Comparison of ENCODE assay signal across 2 cellular contexts in the genomic region with DNA sequence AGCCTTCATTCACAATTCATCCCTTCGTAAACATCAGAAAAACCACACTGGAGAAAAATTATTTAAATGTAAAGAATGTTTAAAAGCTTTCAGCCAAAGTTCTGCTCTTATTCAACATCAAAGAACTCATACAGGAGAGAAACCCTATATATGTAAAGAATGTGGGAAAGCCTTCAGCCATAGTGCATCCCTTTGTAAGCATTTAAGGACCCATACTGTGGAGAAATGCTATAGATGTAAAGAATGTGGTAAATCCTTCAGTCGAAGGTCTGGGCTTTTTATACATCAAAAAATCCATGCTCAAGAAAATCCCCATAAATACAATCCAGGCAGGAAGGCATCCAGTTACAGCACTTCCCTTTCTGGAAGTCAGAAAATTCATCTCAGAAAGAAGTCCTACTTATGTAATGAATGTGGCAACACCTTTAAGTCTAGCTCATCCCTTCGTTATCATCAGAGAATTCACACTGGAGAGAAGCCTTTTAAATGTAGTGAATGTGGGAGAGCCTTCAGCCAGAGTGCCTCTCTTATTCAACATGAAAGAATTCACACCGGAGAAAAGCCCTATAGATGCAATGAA.
TF ChIP-seq lines count a peak whose summit lies in the region.
"Not testable (repeated sequence)": the region's sequence is repeated elsewhere in the genome, so short reads cannot be mapped to it uniquely, and the experiment has no call there.

No MANE protein-coding gene starts in this region.

TF ChIP-seq in HEK293, 187 proteins besides CTCF, POLR2A, EP300 and RAD21:
- not testable (repeated sequence) for TF ChIP-seq ZNF274 (IDR thresholded peaks at IDR 0.05; ENCODE audit: low read length)
- TF ChIP-seq ZNF274 (tag by site-specific recombination; IDR thresholded peaks at IDR 0.05; ENCODE audit: borderline replicate concordance): peak; percentile 83; the same call in 1 of the 2 replicates

TF ChIP-seq in GM12878, 131 proteins besides CTCF, POLR2A, EP300 and RAD21:
- TF ChIP-seq ZNF274 (IDR thresholded peaks at IDR 0.05; ENCODE audit: insufficient read depth, insufficient read length): peak; percentile 24
